Comparison of ENCODE assay signal across 16 cellular contexts in genomic region chr2:73594241-73594640, GRCh38. TPM values are rescaled to one million over a fixed set of nuclear protein-coding genes. Genes with fewer than 3 reads are reported as not detected.
DNase-seq lines count a peak whose midpoint lies in the region; ATAC-seq and TF ChIP-seq lines count a peak whose summit lies in the region.
"Had no signal": no experiment of that assay in that cellular context is flagged by ENCODE, and none has a peak within 500 bp of the region (broad histone marks: within the 10 kb centered on the region; RNA-seq: fewer than 3 reads in every experiment).

No MANE protein-coding gene starts in this region.

- H3K27me3 Mint-ChIP-seq in H9 (ENCODE audit: low read depth) (no peaks in the 10 kb centered on the region), chondrocyte (ENCODE audit: low read depth) (no peaks in the 10 kb centered on the region)
- no peaks in the 10 kb centered on the region for H3K27me3 Mint-ChIP-seq in T-helper 2 cell treated with Interferon-gamma antibody and Interleukin-4, amounts not matched to agents 5 μg/mL and 100 μg/mL, for 36 hours (ENCODE audit: low read depth)
- H3K27me3 Mint-ChIP-seq: CD4-positive, CD25-positive, alpha-beta regulatory T cell had no signal

- H3K9me3 ChIP-seq in H9 (ENCODE audit: control insufficient read depth, low read depth, low read length), result no peaks in the 10 kb centered on the region
- no peaks in the 10 kb centered on the region for H3K9me3 ChIP-seq in PC-3 (ENCODE audit: low read length)
- H3K9me3 ChIP-seq in Peyer's patch, result no peaks in the 10 kb centered on the region

- H3K23ac ChIP-seq in H9 (ENCODE audit: insufficient read length, low read depth, low read length), result no peak overlapping the region

- no peak overlapping the region for H3K14ac ChIP-seq in H9 (ENCODE audit: insufficient read depth, low read length)

- H3K27ac ChIP-seq in H9 (ENCODE audit: insufficient read length, low read depth, low read length) (no peak overlapping the region), PC-3 (ENCODE audit: low read length) (no peak overlapping the region), Peyer's patch (no peak overlapping the region)
- H3K27ac ChIP-seq: SK-N-MC had no signal

- peak overlapping the region; percentile 18 for H2BK5ac ChIP-seq in H9 (ENCODE audit: insufficient read length, low read length)

- no peak overlapping the region for H3K56ac ChIP-seq in H9 (ENCODE audit: insufficient read length, low read depth, low read length)

- H3K4me1 Mint-ChIP-seq in H9, result no peaks in the 10 kb centered on the region
- peaks cover 24% of the 10 kb centered on the region for H3K4me1 Mint-ChIP-seq in chondrocyte (ENCODE audit: low read depth)
- H3K4me1 Mint-ChIP-seq in T-helper 2 cell treated with Interferon-gamma antibody and Interleukin-4, amounts not matched to agents 5 μg/mL and 100 μg/mL, for 36 hours (ENCODE audit: low read depth), result no peaks in the 10 kb centered on the region
- H3K4me1 Mint-ChIP-seq: CD4-positive, CD25-positive, alpha-beta regulatory T cell had no signal

- H3K9me3 Mint-ChIP-seq in H9, result peaks cover 4 to 10% of the 10 kb centered on the region in 2 experiments; a peak in 3 of 5 replicates
- H3K9me3 Mint-ChIP-seq in chondrocyte (ENCODE audit: low read depth), result peaks cover 9% of the 10 kb centered on the region
- H3K9me3 Mint-ChIP-seq in T-helper 2 cell treated with Interferon-gamma antibody and Interleukin-4, amounts not matched to agents 5 μg/mL and 100 μg/mL, for 36 hours, result no peaks in the 10 kb centered on the region

- H2AFZ ChIP-seq in H9 (ENCODE audit: low read length), result no peak overlapping the region
- H2AFZ ChIP-seq in PC-3 (ENCODE audit: low read length), result no peak overlapping the region

- H2AK5ac ChIP-seq in H9 (ENCODE audit: insufficient read length, low read length), result no peak overlapping the region

- no peak overlapping the region for H2BK120ac ChIP-seq in H9 (ENCODE audit: low read depth, low read length, poor library complexity, severe bottlenecking)

- no peak overlapping the region for H3K18ac ChIP-seq in H9 (ENCODE audit: insufficient read length, low read depth, low read length)

- no peaks in the 10 kb centered on the region for H3K79me2 ChIP-seq in H9 (ENCODE audit: insufficient read depth, low read length)
- H3K79me2 ChIP-seq in PC-3 (ENCODE audit: low read length), result no peaks in the 10 kb centered on the region

- H3K23me2 ChIP-seq in H9 (ENCODE audit: insufficient read length, low read depth, low read length, poor library complexity, severe bottlenecking), result no peaks in the 10 kb centered on the region

- intact Hi-C loops in PC-3 (cut with micrococcal nuclease), result no loop called here

- H2BK15ac ChIP-seq in H9 (ENCODE audit: low read depth, low read length), result no peak overlapping the region

- no peak for TF ChIP-seq POLR2A in Peyer's patch (IDR thresholded peaks at IDR 0.05)

- POLR2A ChIA-PET in PC-3 (lab: Charles Lee; ENCODE audit: unreplicated experiment), result no interaction called here

- no peak overlapping the region for H2BK12ac ChIP-seq in H9 (ENCODE audit: insufficient read length, low read depth, low read length)

- no peak overlapping the region for H4K91ac ChIP-seq in H9 (ENCODE audit: insufficient read length, low read depth, low read length)

- no peaks in the 10 kb centered on the region for H3K27me3 ChIP-seq in H9 (ENCODE audit: insufficient read depth, low read length)
- no peaks in the 10 kb centered on the region for H3K27me3 ChIP-seq in PC-3 (ENCODE audit: low read length)
- H3K27me3 ChIP-seq in Peyer's patch, result no peaks in the 10 kb centered on the region

- H3K27ac Mint-ChIP-seq in H9 (no peak overlapping the region), chondrocyte (ENCODE audit: unreplicated experiment) (peak overlapping the region; percentile 67)
- no peak overlapping the region for H3K27ac Mint-ChIP-seq in T-helper 2 cell treated with Interferon-gamma antibody and Interleukin-4, amounts not matched to agents 5 μg/mL and 100 μg/mL, for 36 hours
- H3K27ac Mint-ChIP-seq: CD4-positive, CD25-positive, alpha-beta regulatory T cell had no signal

- no peaks in the 10 kb centered on the region for H3K9me2 ChIP-seq in PC-3 (replicated peaks; ENCODE audit: low read length)

- H3K4ac ChIP-seq in H9 (ENCODE audit: low read depth, low read length), result no peak overlapping the region

- H3K4me3 ChIP-seq in PC-3 (ENCODE audit: low read length) (no peak overlapping the region), Peyer's patch (no peak overlapping the region)
- H3K4me3 ChIP-seq: SK-N-MC had no signal

- no peak overlapping the region for H4K5ac ChIP-seq in H9 (ENCODE audit: insufficient read length, low read depth, low read length)

- TF ChIP-seq CTCF in H9 (conservative IDR thresholded peaks at IDR 0.05) (no peak), PC-3 (conservative IDR thresholded peaks at IDR 0.05; ENCODE audit: low read depth, low read length) (no peak), chondrocyte (IDR thresholded peaks at IDR 0.05) (no peak), Peyer's patch (IDR thresholded peaks at IDR 0.05) (no peak)

- H3F3A ChIP-seq in PC-3 (ENCODE audit: low read length, unreplicated experiment), result no peaks in the 10 kb centered on the region

- no peaks in the 10 kb centered on the region for H3K79me1 ChIP-seq in H9 (ENCODE audit: insufficient read depth, low read depth, low read length, poor library complexity, severe bottlenecking)

- peaks cover 9 to 20% (median 12%) of the 10 kb centered on the region in 3 experiments; a peak in 6 of 7 replicates for H3K36me3 Mint-ChIP-seq in H9 (ENCODE audit: insufficient read depth in 1 of 3, low read depth in 3 of 3)
- peaks cover 5% of the 10 kb centered on the region for H3K36me3 Mint-ChIP-seq in chondrocyte (ENCODE audit: low read depth)
- no peaks in the 10 kb centered on the region for H3K36me3 Mint-ChIP-seq in T-helper 2 cell treated with Interferon-gamma antibody and Interleukin-4, amounts not matched to agents 5 μg/mL and 100 μg/mL, for 36 hours (ENCODE audit: low read depth)

- H4K20me1 ChIP-seq in H9 (ENCODE audit: control insufficient read depth, insufficient read depth, insufficient read length), result no peaks in the 10 kb centered on the region
- H4K20me1 ChIP-seq in PC-3 (ENCODE audit: low read length), result no peaks in the 10 kb centered on the region

- H3K4me2 ChIP-seq in H9 (ENCODE audit: insufficient read depth, insufficient read length, low read length), result no peak overlapping the region
- H3K4me2 ChIP-seq in PC-3 (ENCODE audit: low read length), result no peak overlapping the region

- H4K8ac ChIP-seq in H9 (replicated peaks; ENCODE audit: insufficient read length, low read depth, low read length), result no peak overlapping the region

- no peaks in the 10 kb centered on the region for H3K36me3 ChIP-seq in PC-3 (ENCODE audit: low read depth, low read length)
- H3K36me3 ChIP-seq in Peyer's patch, result no peaks in the 10 kb centered on the region

- CTCF ChIA-PET in PC-3 (lab: Charles Lee), result no interaction called here

- H3T11ph ChIP-seq in H9 (ENCODE audit: low read length), result no peak overlapping the region

- peak; percentile 84 for ATAC-seq in PC-3
- ATAC-seq in HG03520 (IDR thresholded peaks at IDR 0.05; ENCODE audit: unreplicated experiment), result no peak

- no CpG with 5 or more reads among the region's 2 CpGs for whole genome bisulfite sequencing in H9 (ENCODE audit: extremely low coverage, insufficient read length, low lambda C conversion rate)

- BruUV-seq in PC-3 (replicated peaks; lab: Mats Ljungman, UMichigan), result no TSS peak

- H3K4me1 ChIP-seq in H9 (ENCODE audit: insufficient read depth, low read length), result no peaks in the 10 kb centered on the region
- H3K4me1 ChIP-seq in PC-3 (ENCODE audit: insufficient read depth, low read length), result peaks cover 9% of the 10 kb centered on the region; the same call in 1 of the 2 replicates
- H3K4me1 ChIP-seq in Peyer's patch, result no peaks in the 10 kb centered on the region

- H3K9ac ChIP-seq in H9 (ENCODE audit: extremely low read depth, insufficient read length, low read length) (no peak overlapping the region), PC-3 (ENCODE audit: low read length) (no peak overlapping the region)

- no peak overlapping the region for H2BK20ac ChIP-seq in H9 (ENCODE audit: low read depth, low read length, poor library complexity, severe bottlenecking)

- DNase-seq in H9 (no peak), PC-3 (peak; percentile 38), chondrocyte (ENCODE audit: low spot score) (no peak), smooth muscle cell of the brain vasculature (ENCODE audit: low read depth, low spot score) (peak; percentile 17), Peyer's patch (no peak)
- DNase-seq in T-helper 2 cell treated with Interferon-gamma antibody and Interleukin-4, amounts not matched to agents 5 μg/mL and 100 μg/mL, for 36 hours (ENCODE audit: low spot score), result no peak
- DNase-seq: CD4-positive, CD25-positive, alpha-beta regulatory T cell; KBM-7; NCI-H1105 treated with DMSO at 0.1 percent for 48 hours; NCI-H446; NCI-H526; RPMI8226; SHP77; SW 1271 had no signal

- H3K4me3 Mint-ChIP-seq in H9 (no peak overlapping the region), chondrocyte (ENCODE audit: unreplicated experiment) (no peak overlapping the region)
- no peak overlapping the region for H3K4me3 Mint-ChIP-seq in T-helper 2 cell treated with Interferon-gamma antibody and Interleukin-4, amounts not matched to agents 5 μg/mL and 100 μg/mL, for 36 hours
- H3K4me3 Mint-ChIP-seq: CD4-positive, CD25-positive, alpha-beta regulatory T cell had no signal

RNA-seq across cellular contexts. Expression of gene NAT8, which starts 48.0 kb away (rescaled TPM):
- total RNA-seq in H9 (2021), result not detected in 2 replicates
- total RNA-seq in PC-3 (2014; rRNA removed), result not detected in 2 replicates
- not detected in 3 replicates for total RNA-seq in chondrocyte
- 10 to 100 TPM in 1 of 4 donors, 1 to 10 TPM in 2, not detected in 1; 8.5 to 25.4 (median 9.2) TPM for total RNA-seq in Peyer's patch
- total RNA-seq: CD4-positive, CD25-positive, alpha-beta regulatory T cell had no signal

Comparison
In these comparisons a context has a peak if more than half of its experiments do, and no peak if none do; other contexts are left out.
1. DNase-seq: peak in PC-3 (single experiment) and smooth muscle cell of the brain vasculature (single experiment); none in H9 (single experiment), chondrocyte (single experiment), T-helper 2 cell treated with Interferon-gamma antibody and Interleukin-4, amounts not matched to agents 5 μg/mL and 100 μg/mL, for 36 hours (single experiment) and Peyer's patch (0 of 3).